2 cellular contexts compared by ENCODE assay signal in the genomic region with DNA sequence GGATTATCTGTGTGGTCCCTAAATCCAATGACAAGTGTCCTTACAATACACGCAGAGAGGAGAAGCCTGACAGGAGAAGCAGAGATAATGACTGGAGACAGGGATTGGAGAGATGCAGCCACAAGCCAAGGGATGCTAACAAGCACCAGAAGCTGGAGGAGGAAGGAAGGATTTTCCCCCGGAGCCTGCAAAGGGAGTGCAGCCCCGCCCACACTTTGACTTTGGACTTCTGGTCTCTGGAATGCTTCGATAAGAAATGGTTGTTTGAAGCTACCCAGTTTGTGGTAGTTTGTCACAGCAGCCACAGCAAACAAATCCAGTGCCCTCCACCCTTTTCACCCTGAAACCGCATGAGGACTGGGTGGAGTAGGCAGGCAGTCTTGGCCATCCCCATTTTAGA.
TF ChIP-seq lines count a peak whose summit lies in the region.

No MANE protein-coding gene starts in this region.

TF ChIP-seq in K562, 482 proteins besides CTCF, POLR2A, EP300 and RAD21 (continued from another document and continues in another):
- TF ChIP-seq FOXO4 (CRISPR knock-in tag; IDR thresholded peaks at IDR 0.05) (no peak), MCM3 (IDR thresholded peaks at IDR 0.05) (no peak), SIN3B (IDR thresholded peaks at IDR 0.05; ENCODE audit: low read depth) (no peak), SIN3A (IDR thresholded peaks at IDR 0.05; ENCODE audit: borderline replicate concordance in 2 of 2, control insufficient read depth in 1 of 2, low read depth in 2 of 2, low read length in 2 of 2) (no peak), ZBTB5 (IDR thresholded peaks at IDR 0.05) (no peak), TRIM28 (IDR thresholded peaks at IDR 0.05) (peak; percentile 64; the same call in 1 of the 2 replicates), ZBTB33 (CRISPR knock-in tag; IDR thresholded peaks at IDR 0.05) (no peak), CC2D1A (IDR thresholded peaks at IDR 0.05) (no peak), JUNB (CRISPR knock-in tag; conservative IDR thresholded peaks at IDR 0.05) (no peak), ZNF740 (CRISPR knock-in tag; IDR thresholded peaks at IDR 0.05) (no peak), ZNF740 (tag; IDR thresholded peaks at IDR 0.05) (no peak), TCF3 (CRISPR knock-in tag; IDR thresholded peaks at IDR 0.05) (peak; percentile 70), PHF8 (IDR thresholded peaks at IDR 0.05; ENCODE audit: borderline replicate concordance, low read length) (no peak), ZNF77 (CRISPR knock-in tag; IDR thresholded peaks at IDR 0.05) (no peak), ZNF586 (CRISPR knock-in tag; conservative IDR thresholded peaks at IDR 0.05) (no peak), POU5F1 (IDR thresholded peaks at IDR 0.05; ENCODE audit: borderline replicate concordance, low read depth, low read length, partially characterized antibody) (no peak)
- TF ChIP-seq, protein P1, sequence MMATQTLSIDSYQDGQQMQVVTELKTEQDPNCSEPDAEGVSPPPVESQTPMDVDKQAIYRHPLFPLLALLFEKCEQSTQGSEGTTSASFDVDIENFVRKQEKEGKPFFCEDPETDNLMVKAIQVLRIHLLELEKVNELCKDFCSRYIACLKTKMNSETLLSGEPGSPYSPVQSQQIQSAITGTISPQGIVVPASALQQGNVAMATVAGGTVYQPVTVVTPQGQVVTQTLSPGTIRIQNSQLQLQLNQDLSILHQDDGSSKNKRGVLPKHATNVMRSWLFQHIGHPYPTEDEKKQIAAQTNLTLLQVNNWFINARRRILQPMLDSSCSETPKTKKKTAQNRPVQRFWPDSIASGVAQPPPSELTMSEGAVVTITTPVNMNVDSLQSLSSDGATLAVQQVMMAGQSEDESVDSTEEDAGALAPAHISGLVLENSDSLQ (IDR thresholded peaks at IDR 0.05) = no peak
- TF ChIP-seq, protein P2, sequence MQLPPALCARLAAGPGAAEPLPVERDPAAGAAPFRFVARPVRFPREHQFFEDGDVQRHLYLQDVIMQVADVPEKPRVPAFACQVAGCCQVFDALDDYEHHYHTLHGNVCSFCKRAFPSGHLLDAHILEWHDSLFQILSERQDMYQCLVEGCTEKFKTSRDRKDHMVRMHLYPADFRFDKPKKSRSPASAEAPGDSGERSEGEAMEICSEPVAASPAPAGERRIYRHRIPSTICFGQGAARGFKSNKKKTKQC (CRISPR knock-in tag; IDR thresholded peaks at IDR 0.05) = no peak
- TF ChIP-seq, protein P3, sequence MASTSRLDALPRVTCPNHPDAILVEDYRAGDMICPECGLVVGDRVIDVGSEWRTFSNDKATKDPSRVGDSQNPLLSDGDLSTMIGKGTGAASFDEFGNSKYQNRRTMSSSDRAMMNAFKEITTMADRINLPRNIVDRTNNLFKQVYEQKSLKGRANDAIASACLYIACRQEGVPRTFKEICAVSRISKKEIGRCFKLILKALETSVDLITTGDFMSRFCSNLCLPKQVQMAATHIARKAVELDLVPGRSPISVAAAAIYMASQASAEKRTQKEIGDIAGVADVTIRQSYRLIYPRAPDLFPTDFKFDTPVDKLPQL (IDR thresholded peaks at IDR 0.05; ENCODE audit: extremely low read depth, insufficient read length) = no peak

TF ChIP-seq in HepG2, 621 proteins besides CTCF, POLR2A, EP300 and RAD21 (continued from another document and continues in another):
- TF ChIP-seq BCL3 (CRISPR knock-in tag; IDR thresholded peaks at IDR 0.05) (no peak), RCOR2 (CRISPR knock-in tag; IDR thresholded peaks at IDR 0.05) (peak; percentile 52; the same call in 1 of the 2 replicates), SOX6 (IDR thresholded peaks at IDR 0.05) (no peak), SOX6 (CRISPR knock-in tag; IDR thresholded peaks at IDR 0.05) (peak; percentile 34; the same call in 1 of the 2 replicates), SP4 (CRISPR knock-in tag; IDR thresholded peaks at IDR 0.05) (peak; percentile 26; the same call in 1 of the 2 replicates), SAP130 (CRISPR knock-in tag; IDR thresholded peaks at IDR 0.05; ENCODE audit: low read depth) (peak; percentile 42), ZNF768 (CRISPR knock-in tag; IDR thresholded peaks at IDR 0.05) (no peak), HNF4A (CRISPR knock-in tag; IDR thresholded peaks at IDR 0.05) (peak; percentile 76), POGZ (CRISPR knock-in tag; IDR thresholded peaks at IDR 0.05) (0 out of 2 replicates have a peak, but pooled peaks have one; percentile 13), ZNF788 (CRISPR knock-in tag; IDR thresholded peaks at IDR 0.05; ENCODE audit: borderline replicate concordance) (peak; percentile 34; the same call in 1 of the 2 replicates), HNF4G (IDR thresholded peaks at IDR 0.05; ENCODE audit: borderline replicate concordance, low read depth, low read length) (peak; percentile 60; the same call in 1 of the 2 replicates), HNF4G (CRISPR knock-in tag; IDR thresholded peaks at IDR 0.05; ENCODE audit: borderline replicate concordance, low read depth) (no peak), FOXP4 (CRISPR knock-in tag; IDR thresholded peaks at IDR 0.05) (0 out of 2 replicates have a peak, but pooled peaks have one; percentile 27), RXRB (CRISPR knock-in tag; IDR thresholded peaks at IDR 0.05; ENCODE audit: borderline replicate concordance) (peak; percentile 36; the same call in 1 of the 2 replicates), SMYD3 (CRISPR knock-in tag; IDR thresholded peaks at IDR 0.05) (no peak), MYC (CRISPR knock-in tag; IDR thresholded peaks at IDR 0.05; ENCODE audit: borderline replicate concordance) (no peak), ZFP36 (IDR thresholded peaks at IDR 0.05; ENCODE audit: borderline replicate concordance, low read depth, low read length, partially characterized antibody) (no peak), RARA (CRISPR knock-in tag; IDR thresholded peaks at IDR 0.05) (0 out of 2 replicates have a peak, but pooled peaks have one; percentile 17), ZNF687 (CRISPR knock-in tag; IDR thresholded peaks at IDR 0.05) (no peak), SOX5 (CRISPR knock-in tag; IDR thresholded peaks at IDR 0.05; ENCODE audit: borderline replicate concordance) (peak; percentile 36; the same call in 1 of the 2 replicates)
- TF ChIP-seq, protein P4, sequence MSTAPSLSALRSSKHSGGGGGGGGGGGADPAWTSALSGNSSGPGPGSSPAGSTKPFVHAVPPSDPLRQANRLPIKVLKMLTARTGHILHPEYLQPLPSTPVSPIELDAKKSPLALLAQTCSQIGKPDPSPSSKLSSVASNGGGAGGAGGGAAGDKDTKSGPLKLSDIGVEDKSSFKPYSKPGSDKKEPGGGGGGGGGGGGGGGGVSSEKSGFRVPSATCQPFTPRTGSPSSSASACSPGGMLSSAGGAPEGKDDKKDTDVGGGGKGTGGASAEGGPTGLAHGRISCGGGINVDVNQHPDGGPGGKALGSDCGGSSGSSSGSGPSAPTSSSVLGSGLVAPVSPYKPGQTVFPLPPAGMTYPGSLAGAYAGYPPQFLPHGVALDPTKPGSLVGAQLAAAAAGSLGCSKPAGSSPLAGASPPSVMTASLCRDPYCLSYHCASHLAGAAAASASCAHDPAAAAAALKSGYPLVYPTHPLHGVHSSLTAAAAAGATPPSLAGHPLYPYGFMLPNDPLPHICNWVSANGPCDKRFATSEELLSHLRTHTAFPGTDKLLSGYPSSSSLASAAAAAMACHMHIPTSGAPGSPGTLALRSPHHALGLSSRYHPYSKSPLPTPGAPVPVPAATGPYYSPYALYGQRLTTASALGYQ (CRISPR knock-in tag; IDR thresholded peaks at IDR 0.05) = no peak
- TF ChIP-seq, protein P5, sequence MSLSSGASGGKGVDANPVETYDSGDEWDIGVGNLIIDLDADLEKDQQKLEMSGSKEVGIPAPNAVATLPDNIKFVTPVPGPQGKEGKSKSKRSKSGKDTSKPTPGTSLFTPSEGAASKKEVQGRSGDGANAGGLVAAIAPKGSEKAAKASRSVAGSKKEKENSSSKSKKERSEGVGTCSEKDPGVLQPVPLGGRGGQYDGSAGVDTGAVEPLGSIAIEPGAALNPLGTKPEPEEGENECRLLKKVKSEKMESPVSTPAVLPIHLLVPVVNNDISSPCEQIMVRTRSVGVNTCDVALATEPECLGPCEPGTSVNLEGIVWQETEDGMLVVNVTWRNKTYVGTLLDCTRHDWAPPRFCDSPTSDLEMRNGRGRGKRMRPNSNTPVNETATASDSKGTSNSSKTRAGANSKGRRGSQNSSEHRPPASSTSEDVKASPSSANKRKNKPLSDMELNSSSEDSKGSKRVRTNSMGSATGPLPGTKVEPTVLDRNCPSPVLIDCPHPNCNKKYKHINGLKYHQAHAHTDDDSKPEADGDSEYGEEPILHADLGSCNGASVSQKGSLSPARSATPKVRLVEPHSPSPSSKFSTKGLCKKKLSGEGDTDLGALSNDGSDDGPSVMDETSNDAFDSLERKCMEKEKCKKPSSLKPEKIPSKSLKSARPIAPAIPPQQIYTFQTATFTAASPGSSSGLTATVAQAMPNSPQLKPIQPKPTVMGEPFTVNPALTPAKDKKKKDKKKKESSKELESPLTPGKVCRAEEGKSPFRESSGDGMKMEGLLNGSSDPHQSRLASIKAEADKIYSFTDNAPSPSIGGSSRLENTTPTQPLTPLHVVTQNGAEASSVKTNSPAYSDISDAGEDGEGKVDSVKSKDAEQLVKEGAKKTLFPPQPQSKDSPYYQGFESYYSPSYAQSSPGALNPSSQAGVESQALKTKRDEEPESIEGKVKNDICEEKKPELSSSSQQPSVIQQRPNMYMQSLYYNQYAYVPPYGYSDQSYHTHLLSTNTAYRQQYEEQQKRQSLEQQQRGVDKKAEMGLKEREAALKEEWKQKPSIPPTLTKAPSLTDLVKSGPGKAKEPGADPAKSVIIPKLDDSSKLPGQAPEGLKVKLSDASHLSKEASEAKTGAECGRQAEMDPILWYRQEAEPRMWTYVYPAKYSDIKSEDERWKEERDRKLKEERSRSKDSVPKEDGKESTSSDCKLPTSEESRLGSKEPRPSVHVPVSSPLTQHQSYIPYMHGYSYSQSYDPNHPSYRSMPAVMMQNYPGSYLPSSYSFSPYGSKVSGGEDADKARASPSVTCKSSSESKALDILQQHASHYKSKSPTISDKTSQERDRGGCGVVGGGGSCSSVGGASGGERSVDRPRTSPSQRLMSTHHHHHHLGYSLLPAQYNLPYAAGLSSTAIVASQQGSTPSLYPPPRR (CRISPR knock-in tag; IDR thresholded peaks at IDR 0.05; ENCODE audit: borderline replicate concordance) = 0 out of 2 replicates have a peak, but pooled peaks have one; percentile 38
- TF ChIP-seq, protein P6, sequence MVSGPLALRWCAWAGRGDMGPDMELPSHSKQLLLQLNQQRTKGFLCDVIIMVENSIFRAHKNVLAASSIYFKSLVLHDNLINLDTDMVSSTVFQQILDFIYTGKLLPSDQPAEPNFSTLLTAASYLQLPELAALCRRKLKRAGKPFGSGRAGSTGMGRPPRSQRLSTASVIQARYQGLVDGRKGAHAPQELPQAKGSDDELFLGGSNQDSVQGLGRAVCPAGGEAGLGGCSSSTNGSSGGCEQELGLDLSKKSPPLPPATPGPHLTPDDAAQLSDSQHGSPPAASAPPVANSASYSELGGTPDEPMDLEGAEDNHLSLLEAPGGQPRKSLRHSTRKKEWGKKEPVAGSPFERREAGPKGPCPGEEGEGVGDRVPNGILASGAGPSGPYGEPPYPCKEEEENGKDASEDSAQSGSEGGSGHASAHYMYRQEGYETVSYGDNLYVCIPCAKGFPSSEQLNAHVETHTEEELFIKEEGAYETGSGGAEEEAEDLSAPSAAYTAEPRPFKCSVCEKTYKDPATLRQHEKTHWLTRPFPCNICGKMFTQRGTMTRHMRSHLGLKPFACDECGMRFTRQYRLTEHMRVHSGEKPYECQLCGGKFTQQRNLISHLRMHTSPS (CRISPR knock-in tag; IDR thresholded peaks at IDR 0.05; ENCODE audit: low read depth) = peak; percentile 32; the same call in 1 of the 2 replicates
